ENCODE assay signal across 13 cellular contexts in the genomic region with DNA sequence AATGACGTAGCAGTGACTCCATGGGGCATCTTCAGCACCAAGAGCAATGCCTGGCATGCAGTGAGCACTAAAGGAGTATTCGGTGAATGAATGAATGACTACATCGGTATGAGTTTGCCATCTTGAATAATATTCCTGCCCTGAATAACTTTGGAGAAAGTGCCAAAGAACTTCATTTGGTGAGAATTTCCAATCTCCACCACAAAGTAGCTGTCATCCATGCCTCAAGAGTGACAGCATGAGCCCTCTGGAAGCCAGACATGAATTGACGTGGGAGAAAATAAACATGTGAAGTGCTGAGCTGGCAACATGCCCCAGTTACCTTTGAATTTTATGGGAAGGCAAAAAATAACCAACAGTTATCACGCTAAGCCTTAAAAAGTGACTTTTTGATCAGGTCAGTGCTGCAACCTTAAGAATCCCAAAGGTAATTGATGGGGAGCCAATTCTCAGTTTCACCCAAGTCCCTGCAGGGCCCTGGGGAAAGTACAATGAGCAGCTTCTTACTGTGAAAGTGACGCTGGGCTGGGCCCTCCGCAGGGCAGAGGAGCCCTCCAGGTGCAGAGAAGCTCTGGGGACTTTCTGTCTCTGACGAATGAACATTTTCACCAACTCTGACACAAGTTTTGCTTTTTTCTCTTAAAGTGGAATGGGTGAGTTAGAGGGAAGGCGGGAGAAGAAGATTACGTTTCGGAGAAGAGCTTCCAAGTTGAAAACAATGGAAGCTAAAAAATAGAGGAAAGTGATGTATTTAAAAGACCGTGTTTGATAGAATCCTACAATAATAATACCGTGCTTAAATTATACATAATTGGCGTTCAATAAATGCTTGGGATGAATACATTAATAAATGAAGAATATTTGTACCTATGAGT. TPM values are rescaled to one million over a fixed set of nuclear protein-coding genes. Genes with fewer than 3 reads are reported as not detected.
DNase-seq lines count a peak whose midpoint lies in the region; ATAC-seq and TF ChIP-seq lines count a peak whose summit lies in the region.
"Had no signal": no experiment of that assay in that cellular context is flagged by ENCODE, and none has a peak within 500 bp of the region (broad histone marks: within the 10 kb centered on the region; RNA-seq: fewer than 3 reads in every experiment).

No MANE protein-coding gene starts in this region.

- H3K23ac ChIP-seq in IMR-90 (ENCODE audit: low read depth, low read length), result no peak overlapping the region

- ATAC-seq in GM19397 (IDR thresholded peaks at IDR 0.05; ENCODE audit: unreplicated experiment) (peak; percentile 93), HG02870 (IDR thresholded peaks at IDR 0.05; ENCODE audit: unreplicated experiment) (peak; percentile 94), IMR-90 (ENCODE audit: low read depth) (no peak)
- ATAC-seq: naive thymus-derived CD8-positive, alpha-beta T cell; Panc1 had no signal

- H2AK9ac ChIP-seq in IMR-90 (replicated peaks; ENCODE audit: low read depth, low read length, poor library complexity), result no peak overlapping the region

- H3K14ac ChIP-seq in IMR-90 (replicated peaks; ENCODE audit: low read depth, low read length), result no peak overlapping the region

- no peak overlapping the region for H3K4me2 ChIP-seq in IMR-90 (ENCODE audit: low read depth, low read length)

- H3K4ac ChIP-seq in IMR-90 (ENCODE audit: low read depth, low read length), result no peak overlapping the region

- no peak overlapping the region for H2BK20ac ChIP-seq in IMR-90 (ENCODE audit: low read depth, low read length)

- WGBS in IMR-90 (ENCODE audit: extremely low coverage in 2 of 2, insufficient read length in 1 of 2), 2 experiments, result 60 to 100% methylated on average over 1 to 3 of the region's 14 CpGs

- H3K27ac ChIP-seq in IMR-90 (ENCODE audit: insufficient read depth, low read length), result no peak overlapping the region
- H3K27ac ChIP-seq: C4-2B had no signal

- H2AK5ac ChIP-seq in IMR-90 (ENCODE audit: low read depth, low read length), result no peak overlapping the region; the same call in 1 of the 2 replicates

- BruUV-seq in IMR-90 (replicated peaks; lab: Mats Ljungman, UMichigan), result no TSS peak

- H4K5ac ChIP-seq in IMR-90 (ENCODE audit: low read depth, low read length), result no peak overlapping the region

- H3K9ac ChIP-seq in IMR-90 (ENCODE audit: low read depth, low read length), result no peak overlapping the region

- H3K9me3 ChIP-seq in IMR-90 (ENCODE audit: control insufficient read depth, insufficient read depth, low read length), result no peaks in the 10 kb centered on the region

- H4K91ac ChIP-seq in IMR-90 (ENCODE audit: insufficient read depth, low read depth, low read length), result no peak overlapping the region

- H2BK5ac ChIP-seq in IMR-90 (ENCODE audit: low read depth, low read length, poor library complexity, severe bottlenecking), result no peak overlapping the region

- TF ChIP-seq RAD21 in IMR-90 (IDR thresholded peaks at IDR 0.05; ENCODE audit: low read length), result no peak

- H3K4me3 ChIP-seq in GM12875 (ENCODE audit: low read depth, low read length) (no peak overlapping the region), IMR-90 (ENCODE audit: insufficient read depth, low read depth, low read length) (no peak overlapping the region)

- no peak overlapping the region for H2BK15ac ChIP-seq in IMR-90 (ENCODE audit: low read depth, low read length)

- H3K79me1 ChIP-seq in IMR-90 (ENCODE audit: low read depth in 1 of 2, low read length in 2 of 2), result no peaks in the 10 kb centered on the region

- DNase-seq in IMR-90 (no peak), HK-2 (ENCODE audit: unreplicated experiment) (no peak), epidermal melanocyte (ENCODE audit: insufficient read length, low spot score) (no peak), NK-92 (lab: John Stamatoyannopoulos, UW; ENCODE audit: unreplicated experiment) (no peak), DMS153 (lab: John Stamatoyannopoulos, UW) (no peak)
- DNase-seq: activated CD4-positive, CD25-positive, alpha-beta regulatory T cell; naive thymus-derived CD8-positive, alpha-beta T cell; substantia nigra had no signal

- dilution Hi-C loops in IMR-90 (cut with HindIII; ENCODE audit: low sequenced_read_pairs, unreplicated experiment), result no loop called here

- H3K9me1 ChIP-seq in IMR-90 (ENCODE audit: insufficient read depth, low read length), result no peaks in the 10 kb centered on the region; the same call in 1 of the 2 replicates

- no peak for TF ChIP-seq POLR2A in IMR-90 (IDR thresholded peaks at IDR 0.05; ENCODE audit: low read depth, low read length)

- no peak overlapping the region for H4K8ac ChIP-seq in IMR-90 (ENCODE audit: low read depth in 2 of 2, low read length in 2 of 2)

- no peak overlapping the region for H2BK120ac ChIP-seq in IMR-90 (ENCODE audit: low read depth, low read length)

- intact Hi-C loops in IMR-90 (cut with micrococcal nuclease), result no loop called here

- in situ Hi-C loops in IMR-90 (cut with MboI; ENCODE audit: low sequenced_read_pairs), result no loop called here

- POLR2A ChIA-PET in IMR-90 (lab: Charles Lee; ENCODE audit: unreplicated experiment), result no interaction called here

- no peaks in the 10 kb centered on the region for H3K36me3 ChIP-seq in IMR-90 (ENCODE audit: control insufficient read depth, insufficient read depth, low read length)

- CTCF ChIA-PET in IMR-90 (lab: Yijun Ruan, JAX), result interaction anchor here (1.2 kb wide), 1 partner anchor 109 kb away, joined by 3 read pairs; no protein-coding TSS in a partner anchor

- no peak overlapping the region for H2AFZ ChIP-seq in IMR-90 (replicated peaks; ENCODE audit: low read length, poor library complexity)

- H4K20me1 ChIP-seq in IMR-90 (ENCODE audit: insufficient read depth, low read length), result no peaks in the 10 kb centered on the region

- no peak overlapping the region for H3K18ac ChIP-seq in IMR-90 (ENCODE audit: low read depth, low read length)

- TF ChIP-seq CTCF in GM12875 (IDR thresholded peaks at IDR 0.05; ENCODE audit: borderline replicate concordance, insufficient read depth, low read depth, low read length) (0 out of 2 replicates have a peak, but pooled peaks have one; percentile 3), IMR-90 (conservative IDR thresholded peaks at IDR 0.05; ENCODE audit: low read depth, low read length) (no peak)

- H3K27me3 ChIP-seq in IMR-90 (ENCODE audit: control insufficient read depth, insufficient read depth, low read length), result peaks cover 9% of the 10 kb centered on the region

- H3K56ac ChIP-seq in IMR-90 (ENCODE audit: extremely low read depth, insufficient read depth, low read length), result no peak overlapping the region

- peaks cover 6% of the 10 kb centered on the region for H3K4me1 ChIP-seq in IMR-90 (ENCODE audit: control insufficient read depth, insufficient read depth, low read length)

TF ChIP-seq in IMR-90, 13 proteins besides CTCF, POLR2A, EP300 and RAD21:
- TF ChIP-seq SMC3 (IDR thresholded peaks at IDR 0.05; ENCODE audit: low read depth, low read length) (no peak), CHD1 (IDR thresholded peaks at IDR 0.05; ENCODE audit: low read depth, low read length) (no peak), MAFK (IDR thresholded peaks at IDR 0.05; ENCODE audit: low read depth, low read length) (peak; percentile 38; the same call in 1 of the 2 replicates), FOS (IDR thresholded peaks at IDR 0.05; ENCODE audit: low read depth, low read length) (no peak)
- TF ChIP-seq, protein P1, sequence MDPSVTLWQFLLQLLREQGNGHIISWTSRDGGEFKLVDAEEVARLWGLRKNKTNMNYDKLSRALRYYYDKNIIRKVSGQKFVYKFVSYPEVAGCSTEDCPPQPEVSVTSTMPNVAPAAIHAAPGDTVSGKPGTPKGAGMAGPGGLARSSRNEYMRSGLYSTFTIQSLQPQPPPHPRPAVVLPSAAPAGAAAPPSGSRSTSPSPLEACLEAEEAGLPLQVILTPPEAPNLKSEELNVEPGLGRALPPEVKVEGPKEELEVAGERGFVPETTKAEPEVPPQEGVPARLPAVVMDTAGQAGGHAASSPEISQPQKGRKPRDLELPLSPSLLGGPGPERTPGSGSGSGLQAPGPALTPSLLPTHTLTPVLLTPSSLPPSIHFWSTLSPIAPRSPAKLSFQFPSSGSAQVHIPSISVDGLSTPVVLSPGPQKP (IDR thresholded peaks at IDR 0.05; ENCODE audit: borderline replicate concordance, low read depth, low read length), result no peak

RNA-seq across cellular contexts. Expression of a gene that starts 21.9 kb away (rescaled TPM):
- total RNA-seq in IMR-90 (2012; rRNA removed), result 9.9 and 15.0 TPM in 2 replicates
- polyA plus RNA-seq in IMR-90 (2012; rRNA removed), result 12.3 and 17.9 TPM in 2 replicates
- 13.7 and 26.0 TPM in 2 replicates for polyA plus RNA-seq in IMR-90 (2012; cell fraction: cytosol; rRNA removed)
- polyA plus RNA-seq in IMR-90 (2012; cell fraction: nucleus; rRNA removed; ENCODE audit: low replicate concordance), result 98.0 and 356 TPM in 2 replicates
- polyA plus RNA-seq: naive thymus-derived CD8-positive, alpha-beta T cell had no signal
